35 cellular contexts compared by ENCODE assay signal in the genomic region with DNA sequence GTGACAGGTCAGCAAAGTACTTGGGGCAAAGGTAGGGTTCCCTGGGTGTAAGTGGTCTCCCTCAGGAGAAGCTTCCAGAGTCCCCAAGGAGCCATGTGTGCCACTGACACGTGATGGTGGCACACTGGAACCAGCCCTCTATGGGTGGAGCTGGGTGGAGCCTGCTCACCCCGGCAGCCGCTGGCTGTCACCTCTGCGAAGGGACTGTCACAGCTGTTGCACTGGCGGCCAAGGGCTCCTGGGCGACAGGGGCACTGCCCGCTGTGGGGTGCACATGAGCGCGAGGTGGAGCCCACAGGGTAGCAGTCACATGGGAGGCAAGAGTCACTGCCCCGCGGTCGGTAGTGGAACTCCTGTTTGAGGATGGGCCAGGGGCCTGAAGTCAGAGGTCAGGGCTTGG. TPM values are rescaled to one million over a fixed set of nuclear protein-coding genes. Genes with fewer than 3 reads are reported as not detected.
"Had no signal": no experiment of that assay in that cellular context is flagged by ENCODE, and none has a peak within 500 bp of the region (broad histone marks: within the 10 kb centered on the region; RNA-seq: fewer than 3 reads in every experiment).

No MANE protein-coding gene starts in this region.

- H3K9ac ChIP-seq: parathyroid adenoma had no signal

- H3K9me3 ChIP-seq: upper lobe of left lung, vagina had no signal

- H3K36me3 Mint-ChIP-seq: activated CD4-positive, alpha-beta memory T cell treated with anti-CD3 and anti-CD28 coated beads for 36 hours; naive B cell had no signal

- H3K9me3 Mint-ChIP-seq: activated CD4-positive, alpha-beta memory T cell treated with anti-CD3 and anti-CD28 coated beads for 36 hours; activated naive CD4-positive, alpha-beta T cell treated with anti-CD3 and anti-CD28 coated beads, Interleukin-2, amount 10 ng/mL, durations not matched to agents 7 days and 5 days; activated naive CD8-positive, alpha-beta T cell treated with anti-CD3 and anti-CD28 coated beads, Interleukin-2, amount 10 ng/mL, durations not matched to agents 7 days and 5 days; naive B cell; nephron progenitor cell; stimulated activated effector memory CD8-positive, alpha-beta T cell treated with anti-CD3 and anti-CD28 coated beads, Interleukin-12 subunit alpha, Interleukin-12 subunit beta, amount 100 ng/mL, for 72 hours; stimulated activated naive CD8-positive, alpha-beta T cell treated with anti-CD3 and anti-CD28 coated beads, Interleukin-15, Interleukin-2, amounts not matched to agents 100 ng/mL and 50 ng/mL, for 24 hours had no signal

- DNase-seq: activated CD4-positive, alpha-beta memory T cell treated with anti-CD3 and anti-CD28 coated beads for 36 hours; activated CD4-positive, alpha-beta T cell treated with anti-CD3 and anti-CD28 coated beads for 48 hours; activated CD8-positive, alpha-beta memory T cell treated with anti-CD3 and anti-CD28 coated beads, Interleukin-2, amount 50 U/mL, for 4 hours; activated gamma-delta T cell; activated naive CD4-positive, alpha-beta T cell treated with anti-CD3 and anti-CD28 coated beads, Interleukin-2, amount 10 ng/mL, durations not matched to agents 7 days and 5 days; activated naive CD8-positive, alpha-beta T cell treated with anti-CD3 and anti-CD28 coated beads, Interleukin-2, amount 10 ng/mL, durations not matched to agents 7 days and 5 days; activated T-cell treated with anti-CD3 and anti-CD28 coated beads, Interleukin-2, amount 50 U/mL, for 1 hour; brain microvascular endothelial cell; foreskin fibroblast; head of caudate nucleus; hippocampal formation; left cardiac atrium; mammary epithelial cell; naive B cell; nephron progenitor cell; occipital lobe; stimulated activated CD4-positive, alpha-beta T cell treated with anti-CD3 and anti-CD28 coated beads, Interleukin-12 subunit alpha, Interleukin-12 subunit beta, amount 100 ng/mL, for 4 hours; stimulated activated CD4-positive, alpha-beta T cell treated with anti-CD3 and anti-CD28 coated beads, Interleukin-4, amount 100 ng/mL, for 24 hours; T-helper 17 cell; T1000; WERI-Rb-1 had no signal

- H3K27me3 ChIP-seq: brain microvascular endothelial cell, upper lobe of left lung, vagina had no signal

- H3K4me3 ChIP-seq: upper lobe of left lung, vagina had no signal

- H3K27ac ChIP-seq: brain microvascular endothelial cell, parathyroid adenoma, upper lobe of left lung, vagina, WERI-Rb-1 had no signal

- H3K36me3 ChIP-seq: brain microvascular endothelial cell, upper lobe of left lung, vagina had no signal

- H3K27me3 Mint-ChIP-seq: activated CD4-positive, alpha-beta memory T cell treated with anti-CD3 and anti-CD28 coated beads for 36 hours; activated naive CD4-positive, alpha-beta T cell treated with anti-CD3 and anti-CD28 coated beads, Interleukin-2, amount 10 ng/mL, durations not matched to agents 7 days and 5 days; naive B cell; stimulated activated naive CD8-positive, alpha-beta T cell treated with anti-CD3 and anti-CD28 coated beads, Interleukin-15, Interleukin-2, amounts not matched to agents 100 ng/mL and 50 ng/mL, for 24 hours; T-helper 17 cell had no signal

- H3K4me3 Mint-ChIP-seq: activated CD4-positive, alpha-beta memory T cell treated with anti-CD3 and anti-CD28 coated beads for 36 hours; activated naive CD4-positive, alpha-beta T cell treated with anti-CD3 and anti-CD28 coated beads, Interleukin-2, amount 10 ng/mL, durations not matched to agents 7 days and 5 days; activated naive CD8-positive, alpha-beta T cell treated with anti-CD3 and anti-CD28 coated beads, Interleukin-2, amount 10 ng/mL, durations not matched to agents 7 days and 5 days; naive B cell; nephron progenitor cell; stimulated activated effector memory CD8-positive, alpha-beta T cell treated with anti-CD3 and anti-CD28 coated beads, Interleukin-12 subunit alpha, Interleukin-12 subunit beta, amount 100 ng/mL, for 72 hours; stimulated activated naive CD8-positive, alpha-beta T cell treated with anti-CD3 and anti-CD28 coated beads, Interleukin-15, Interleukin-2, amounts not matched to agents 100 ng/mL and 50 ng/mL, for 24 hours; T-helper 17 cell had no signal

- ATAC-seq: activated CD4-positive, CD25-positive, alpha-beta regulatory T cell treated with anti-CD3 and anti-CD28 coated beads, Interleukin-2, amount 50 U/mL, for 24 hours; esophagus mucosa; left cardiac atrium; right cardiac atrium; stimulated activated effector memory CD8-positive, alpha-beta T cell treated with anti-CD3 and anti-CD28 coated beads, Interleukin-12 subunit alpha, Interleukin-12 subunit beta, amount 100 ng/mL, for 72 hours; T-helper 17 cell had no signal

- H3K4me1 ChIP-seq: parathyroid adenoma had no signal

- H3K27ac Mint-ChIP-seq: activated CD4-positive, alpha-beta memory T cell treated with anti-CD3 and anti-CD28 coated beads for 36 hours; activated naive CD4-positive, alpha-beta T cell treated with anti-CD3 and anti-CD28 coated beads, Interleukin-2, amount 10 ng/mL, durations not matched to agents 7 days and 5 days; activated naive CD8-positive, alpha-beta T cell treated with anti-CD3 and anti-CD28 coated beads, Interleukin-2, amount 10 ng/mL, durations not matched to agents 7 days and 5 days; naive B cell; nephron progenitor cell; stimulated activated naive CD8-positive, alpha-beta T cell treated with anti-CD3 and anti-CD28 coated beads, Interleukin-15, Interleukin-2, amounts not matched to agents 100 ng/mL and 50 ng/mL, for 24 hours; T-helper 17 cell had no signal

RNA-seq across cellular contexts. Expression of gene TMEM89, which starts 29.2 kb away (rescaled TPM):
- total RNA-seq: activated CD8-positive, alpha-beta memory T cell treated with anti-CD3 and anti-CD28 coated beads for 36 hours; activated naive CD8-positive, alpha-beta T cell treated with anti-CD3 and anti-CD28 coated beads, Interleukin-2, amount 10 ng/mL, durations not matched to agents 7 days and 5 days; cardiac septum; esophagus mucosa; left cardiac atrium; liver; occipital lobe; pulmonary artery endothelial cell; right cardiac atrium; subcutaneous adipose tissue; vagina had no signal
- polyA plus RNA-seq: keratinocyte, liver, mammary epithelial cell, right cardiac atrium had no signal
